ENCODE assay signal across 22 cellular contexts in genomic region chr6:12304487-12304886, GRCh38. TPM values are rescaled to one million over a fixed set of nuclear protein-coding genes. Genes with fewer than 3 reads are reported as not detected.
A peak's percentile ranks its signal among the peaks of the same experiment; 100 is the strongest.
DNase-seq lines count a peak whose midpoint lies in the region; ATAC-seq, FAIRE-seq and TF ChIP-seq lines count a peak whose summit lies in the region.
"Had no signal": no experiment of that assay in that cellular context is flagged by ENCODE, and none has a peak within 500 bp of the region (broad histone marks: within the 10 kb centered on the region; RNA-seq: fewer than 3 reads in every experiment).

No MANE protein-coding gene starts in this region.

- no peaks in the 10 kb centered on the region for H3K9me3 ChIP-seq in breast epithelium
- H3K9me3 ChIP-seq in astrocyte (ENCODE audit: insufficient read depth, low read depth, low read length), result no peaks in the 10 kb centered on the region
- no peaks in the 10 kb centered on the region for H3K9me3 ChIP-seq in keratinocyte (ENCODE audit: control insufficient read depth, low read depth, low read length)
- H3K9me3 ChIP-seq: HAP-1 had no signal

- H3K79me2 ChIP-seq in astrocyte (ENCODE audit: insufficient read depth, low read length), result no peaks in the 10 kb centered on the region
- H3K79me2 ChIP-seq in keratinocyte (ENCODE audit: control insufficient read depth, insufficient read depth, low read length), result no peaks in the 10 kb centered on the region

- no peaks in the 10 kb centered on the region for H3K9me3 Mint-ChIP-seq in MCF 10A (ENCODE audit: unreplicated experiment)
- peaks cover 2% of the 10 kb centered on the region for H3K9me3 Mint-ChIP-seq in astrocyte (ENCODE audit: unreplicated experiment)
- H3K9me3 Mint-ChIP-seq in activated CD4-positive, alpha-beta T cell treated with anti-CD3 and anti-CD28 coated beads, Interleukin-2, amount 10 ng/mL, durations not matched to agents 7 days and 5 days, result no peaks in the 10 kb centered on the region
- H3K9me3 Mint-ChIP-seq: HFFc6 had no signal

- no peak overlapping the region for H3K9ac ChIP-seq in astrocyte (ENCODE audit: low read length)
- no peak overlapping the region for H3K9ac ChIP-seq in keratinocyte (ENCODE audit: control insufficient read depth, extremely low read depth, insufficient read depth, low read length)

- H4K20me1 ChIP-seq in astrocyte (ENCODE audit: insufficient read depth, low read length), result no peaks in the 10 kb centered on the region
- no peaks in the 10 kb centered on the region for H4K20me1 ChIP-seq in keratinocyte (ENCODE audit: control insufficient read depth, extremely low read depth, insufficient read depth, low read length)

- H3K9me1 ChIP-seq in keratinocyte (ENCODE audit: control insufficient read depth, extremely low read depth, insufficient read depth, low read length), result no peaks in the 10 kb centered on the region

- H3K4me2 ChIP-seq in astrocyte (ENCODE audit: low read length) (no peak overlapping the region), keratinocyte (ENCODE audit: control insufficient read depth, extremely low read depth, insufficient read depth, low read depth, low read length) (peak overlapping the region; percentile 57)

- H3K4me1 ChIP-seq in breast epithelium, result no peaks in the 10 kb centered on the region
- H3K4me1 ChIP-seq in astrocyte (ENCODE audit: insufficient read depth, low read length), result no peaks in the 10 kb centered on the region
- peaks cover 16% of the 10 kb centered on the region for H3K4me1 ChIP-seq in keratinocyte (ENCODE audit: control insufficient read depth, extremely low read depth, insufficient read depth, low read length)
- H3K4me1 ChIP-seq: HAP-1 had no signal

- no peak overlapping the region for H2AFZ ChIP-seq in astrocyte (ENCODE audit: low read depth, low read length)
- peak overlapping the region; percentile 14 for H2AFZ ChIP-seq in keratinocyte (ENCODE audit: control insufficient read depth, low read length)

- TF ChIP-seq CTCF in MCF 10A (IDR thresholded peaks at IDR 0.05; ENCODE audit: unreplicated experiment), result no peak
- no peak for TF ChIP-seq CTCF in breast epithelium (IDR thresholded peaks at IDR 0.05)
- TF ChIP-seq CTCF in astrocyte (IDR thresholded peaks at IDR 0.05; ENCODE audit: insufficient read depth, low read depth, low read length), result no peak
- no peak for TF ChIP-seq CTCF in epithelial cell of esophagus (IDR thresholded peaks at IDR 0.05; ENCODE audit: insufficient read depth, low read depth, low read length, missing control alignments)
- TF ChIP-seq CTCF in keratinocyte (optimal IDR thresholded peaks at IDR 0.05 in 1 of 3, IDR thresholded peaks at IDR 0.05 in 1 of 3, conservative IDR thresholded peaks at IDR 0.05 in 1 of 3; ENCODE audit: extremely low read depth in 1 of 3, insufficient read depth in 2 of 3, low read length in 3 of 3), result no peak

- H3K36me3 Mint-ChIP-seq in MCF 10A (ENCODE audit: insufficient read depth, unreplicated experiment), result no peaks in the 10 kb centered on the region
- H3K36me3 Mint-ChIP-seq in astrocyte (ENCODE audit: low read depth, unreplicated experiment), result no peaks in the 10 kb centered on the region
- no peaks in the 10 kb centered on the region for H3K36me3 Mint-ChIP-seq in activated CD4-positive, alpha-beta T cell treated with anti-CD3 and anti-CD28 coated beads, Interleukin-2, amount 10 ng/mL, durations not matched to agents 7 days and 5 days (ENCODE audit: low read depth)
- H3K36me3 Mint-ChIP-seq: CD4-positive, alpha-beta memory T cell had no signal

- TF ChIP-seq POLR2A in breast epithelium (IDR thresholded peaks at IDR 0.05), result no peak

- H3K4me3 Mint-ChIP-seq in MCF 10A (ENCODE audit: unreplicated experiment) (no peak overlapping the region), astrocyte (ENCODE audit: unreplicated experiment) (no peak overlapping the region)
- no peak overlapping the region for H3K4me3 Mint-ChIP-seq in activated CD4-positive, alpha-beta T cell treated with anti-CD3 and anti-CD28 coated beads, Interleukin-2, amount 10 ng/mL, durations not matched to agents 7 days and 5 days
- H3K4me3 Mint-ChIP-seq: CD4-positive, alpha-beta memory T cell; HFFc6 had no signal

- H3K4me3 ChIP-seq in breast epithelium, result no peak overlapping the region
- H3K4me3 ChIP-seq in astrocyte (ENCODE audit: insufficient read depth, low read depth, low read length), result no peak overlapping the region
- H3K4me3 ChIP-seq in epithelial cell of esophagus (ENCODE audit: low read length), result no peak overlapping the region
- H3K4me3 ChIP-seq in keratinocyte (ENCODE audit: control insufficient read depth in 2 of 3, extremely low read depth in 1 of 3, insufficient read depth in 2 of 3, low read depth in 1 of 3, low read length in 3 of 3), result no peak overlapping the region
- H3K4me3 ChIP-seq: HAP-1 had no signal

- H3K27me3 ChIP-seq in breast epithelium, result no peaks in the 10 kb centered on the region
- no peaks in the 10 kb centered on the region for H3K27me3 ChIP-seq in astrocyte (ENCODE audit: insufficient read depth, low read length)
- H3K27me3 ChIP-seq in keratinocyte (ENCODE audit: control insufficient read depth, extremely low read depth, insufficient read depth, low read length), result no peaks in the 10 kb centered on the region

- intact Hi-C loops in MCF 10A (cut with micrococcal nuclease) (no loop called here), breast epithelium (cut with DNase I; ENCODE audit: low total_unique reads) (loop anchor here (5.0 kb wide), 1 partner anchor 622 kb away; no protein-coding TSS in a partner anchor)

- H3K27ac ChIP-seq in breast epithelium (no peak overlapping the region), astrocyte (ENCODE audit: low read depth, low read length) (no peak overlapping the region), keratinocyte (ENCODE audit: control insufficient read depth, insufficient read depth, low read length) (peak overlapping the region; percentile 47)

- H3K27ac Mint-ChIP-seq in MCF 10A (ENCODE audit: low read depth, unreplicated experiment) (peak overlapping the region; percentile 9), astrocyte (ENCODE audit: unreplicated experiment) (no peak overlapping the region)
- H3K27ac Mint-ChIP-seq in activated CD4-positive, alpha-beta T cell treated with anti-CD3 and anti-CD28 coated beads, Interleukin-2, amount 10 ng/mL, durations not matched to agents 7 days and 5 days, result no peak overlapping the region
- H3K27ac Mint-ChIP-seq: CD4-positive, alpha-beta memory T cell; HFFc6 had no signal

- no peak for ATAC-seq in GM21723 (IDR thresholded peaks at IDR 0.05; ENCODE audit: unreplicated experiment)

- dilution Hi-C loops in keratinocyte (cut with MboI; ENCODE audit: extremely low pct_ligation_motif_present, low sequenced_read_pairs), result no loop called here

- H3K36me3 ChIP-seq in breast epithelium (no peaks in the 10 kb centered on the region), astrocyte (ENCODE audit: insufficient read depth, low read length) (no peaks in the 10 kb centered on the region), keratinocyte (ENCODE audit: control insufficient read depth in 2 of 2, extremely low read depth in 1 of 2, insufficient read depth in 2 of 2, low read length in 2 of 2) (no peaks in the 10 kb centered on the region)
- H3K36me3 ChIP-seq: HAP-1 had no signal

- DNase-seq in MCF 10A (ENCODE audit: unreplicated experiment), result no peak
- no peak for DNase-seq in breast epithelium (ENCODE audit: low spot score in 2 of 2)
- DNase-seq in astrocyte (ENCODE audit: low read depth), result no peak
- peak; percentile 40 for DNase-seq in epithelial cell of esophagus (ENCODE audit: low read depth)
- no peak for DNase-seq in keratinocyte (ENCODE audit: low read depth, low spot score)
- DNase-seq in cerebellar nuclear complex (lab: John Stamatoyannopoulos, UW), result no peak
- no peak for DNase-seq in activated CD4-positive, alpha-beta T cell treated with anti-CD3 and anti-CD28 coated beads, Interleukin-2, amount 10 ng/mL, durations not matched to agents 7 days and 5 days
- DNase-seq: 8988T; C1 segment of cervical spinal cord; Calu3; CD4-positive, alpha-beta memory T cell; COR-L47; DMS53; DND-41; GOT3; HFFc6 had no signal

- H3K27me3 Mint-ChIP-seq in MCF 10A (ENCODE audit: insufficient read depth, unreplicated experiment), result no peaks in the 10 kb centered on the region
- H3K27me3 Mint-ChIP-seq in astrocyte (ENCODE audit: low read depth, unreplicated experiment), result no peaks in the 10 kb centered on the region
- peaks cover 17% of the 10 kb centered on the region for H3K27me3 Mint-ChIP-seq in activated CD4-positive, alpha-beta T cell treated with anti-CD3 and anti-CD28 coated beads, Interleukin-2, amount 10 ng/mL, durations not matched to agents 7 days and 5 days

- H3K4me1 Mint-ChIP-seq in MCF 10A (ENCODE audit: insufficient read depth, unreplicated experiment) (peaks cover 6% of the 10 kb centered on the region), astrocyte (ENCODE audit: low read depth, unreplicated experiment) (no peaks in the 10 kb centered on the region)
- H3K4me1 Mint-ChIP-seq in activated CD4-positive, alpha-beta T cell treated with anti-CD3 and anti-CD28 coated beads, Interleukin-2, amount 10 ng/mL, durations not matched to agents 7 days and 5 days, result no peaks in the 10 kb centered on the region
- H3K4me1 Mint-ChIP-seq: CD4-positive, alpha-beta memory T cell had no signal

- POLR2A ChIA-PET in MCF 10A (lab: Yijun Ruan, JAX), result interaction anchor here (0.6 to 21.2 kb wide), 5 partner anchors 8 to 282 kb away, joined by 3 to 371 read pairs (median 4); partner anchors contain the start of gene EDN1
- POLR2A ChIA-PET in activated CD4-positive, alpha-beta T cell treated with anti-CD3 and anti-CD28 coated beads, Interleukin-2, amount 10 ng/mL, durations not matched to agents 7 days and 5 days (lab: Charles Lee), result no interaction called here

- FAIRE-seq in astrocyte (lab: Jason Lieb, UNC) (peak; percentile 77), keratinocyte (lab: Jason Lieb, UNC) (no peak)
- FAIRE-seq: G401.6, GM12892, H54 had no signal

- CTCF ChIA-PET in MCF 10A (lab: Yijun Ruan, JAX), result interaction anchor here (0.9 to 7.6 kb wide), 3 partner anchors 14 to 297 kb away, joined by 3 to 70 read pairs (median 5); partner anchors contain the start of gene EDN1
- CTCF ChIA-PET in activated CD4-positive, alpha-beta T cell treated with anti-CD3 and anti-CD28 coated beads, Interleukin-2, amount 10 ng/mL, durations not matched to agents 7 days and 5 days (lab: Charles Lee), result interaction anchor here (0.6 kb wide), 1 partner anchor 746 kb away, joined by 3 read pairs; no protein-coding TSS in a partner anchor

- BruUV-seq in MCF 10A (replicated peaks; lab: Mats Ljungman, UMichigan), result no TSS peak

RNA-seq across cellular contexts. Expression of gene EDN1, which starts 14.3 kb away (rescaled TPM):
- 1.2 and 2.7 TPM in 2 replicates for total RNA-seq in MCF 10A (2022)
- total RNA-seq in breast epithelium, result 10 to 100 TPM; 11.5 to 51.7 (median 36.8) TPM
- 54.8 and 64.4 TPM in 2 replicates for total RNA-seq in astrocyte
- polyA plus RNA-seq in keratinocyte, result 17.2 to 19.7 TPM (median 18.0 TPM) in 3 replicates
- polyA plus RNA-seq in keratinocyte (2011; ENCODE audit: low read depth), result 13.7 TPM
- 8.8 and 14.9 TPM in 2 replicates for polyA plus RNA-seq in keratinocyte (2011; cell fraction: cytosol; rRNA removed)
- 41.0 and 50.4 TPM in 2 replicates for polyA plus RNA-seq in keratinocyte (2011; cell fraction: nucleus; rRNA removed)
- polyA plus RNA-seq in keratinocyte (2012; ENCODE audit: low replicate concordance), result 13.0 and 13.5 TPM in 2 replicates
- polyA minus RNA-seq in keratinocyte, result 6.3 to 7.3 TPM (median 7.1 TPM) in 3 replicates
- polyA minus RNA-seq in keratinocyte (2011; cell fraction: cytosol; rRNA and poly(A)+ RNA removed), result 9.4 TPM
- polyA minus RNA-seq in keratinocyte (2011; cell fraction: nucleus; rRNA and poly(A)+ RNA removed), result 11.9 and 12.2 TPM in 2 replicates
- total RNA-seq in activated CD4-positive, alpha-beta T cell treated with anti-CD3 and anti-CD28 coated beads, Interleukin-2, amount 10 ng/mL, durations not matched to agents 7 days and 5 days, result under 1 TPM in 1 of 2 experiments, not detected in 1; 0.10 TPM
- total RNA-seq: A673 had no signal
- polyA plus RNA-seq: CD4-positive, alpha-beta memory T cell had no signal
